Comparison of ENCODE assay signal across 23 cellular contexts in the genomic region with DNA sequence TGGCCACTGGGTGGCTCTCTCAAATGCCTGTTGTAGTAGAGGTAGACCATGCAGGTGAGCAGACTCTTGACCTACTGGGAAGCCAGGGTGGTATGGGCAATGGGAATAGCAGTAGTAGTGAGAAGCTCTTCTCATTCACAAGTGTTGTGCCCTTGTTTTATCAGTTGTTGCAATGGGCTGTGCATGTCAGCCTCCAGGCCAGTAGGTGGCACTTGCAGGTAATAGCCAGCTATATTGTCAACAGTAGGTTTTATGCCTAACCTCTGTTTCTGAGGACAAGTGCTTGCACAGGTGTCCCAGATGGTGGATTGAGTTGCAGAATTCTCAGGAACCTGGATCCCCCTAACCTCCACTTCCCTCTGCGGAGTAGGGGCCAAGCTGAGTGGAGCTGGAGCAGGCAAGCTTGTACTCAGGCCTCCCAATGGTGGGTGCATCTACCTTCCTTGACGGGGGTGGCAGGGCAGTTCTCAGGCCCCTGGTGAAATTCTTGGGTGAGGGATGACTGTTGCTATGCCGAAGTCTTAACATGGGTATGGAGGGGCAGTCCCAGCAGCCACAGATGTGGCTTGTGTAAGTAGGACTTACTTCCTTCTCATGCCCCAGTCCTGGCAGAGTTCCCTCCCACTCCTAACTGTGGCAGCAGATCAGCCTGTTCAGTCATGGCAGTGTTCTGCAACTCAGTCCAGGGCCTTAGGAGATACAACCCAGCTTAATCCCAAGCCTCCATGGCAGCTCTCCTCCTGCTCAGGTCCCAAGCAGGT.
DNase-seq lines count a peak whose midpoint lies in the region; ATAC-seq, FAIRE-seq and TF ChIP-seq lines count a peak whose summit lies in the region.
"Had no signal": no experiment of that assay in that cellular context is flagged by ENCODE, and none has a peak within 500 bp of the region (broad histone marks: within the 10 kb centered on the region; RNA-seq: fewer than 3 reads in every experiment).

No MANE protein-coding gene starts in this region.

- in situ Hi-C loops in HepG2 (cut with HindIII; ENCODE audit: extremely low pct_ligation_motif_present, low pct_unique_long_range_greater_than_20kb): no loop called here

- WGBS in HepG2 (ENCODE audit: low lambda C conversion rate): 90% methylated on average over 2 of the region's 3 CpGs
- WGBS in right lobe of liver (ENCODE audit: insufficient coverage, low coverage, low lambda C conversion rate, missing lambda C conversion rate): 67% methylated on average over 1 of the region's 3 CpGs
- WGBS in endodermal cell (ENCODE audit: insufficient coverage in 1 of 2, insufficient read length in 1 of 2), 2 experiments: 84 to 96% methylated on average over 2 to 3 of the region's 3 CpGs

- H3K36me3 ChIP-seq in HepG2 (replicated peaks in 1 of 2; ENCODE audit: control insufficient read depth in 1 of 2, insufficient read depth in 2 of 2, low read length in 2 of 2): no peaks in the 10 kb centered on the region
- H3K36me3 ChIP-seq in right lobe of liver: no peaks in the 10 kb centered on the region
- peaks cover 48% of the 10 kb centered on the region for H3K36me3 ChIP-seq in endodermal cell (ENCODE audit: control insufficient read depth, insufficient read depth, low read length)
- H3K36me3 ChIP-seq: neural progenitor cell had no signal

- TF ChIP-seq POLR2A in HepG2 (IDR thresholded peaks at IDR 0.05; ENCODE audit: insufficient read depth in 1 of 2, low read depth in 2 of 2, low read length in 2 of 2) (no peak), right lobe of liver (IDR thresholded peaks at IDR 0.05) (no peak)

- DNase-seq in HepG2 (ENCODE audit: low spot score) (no peak), right lobe of liver (no peak), NAMALWA (ENCODE audit: low spot score) (peak; percentile 3), endodermal cell (no peak), GM03348 (ENCODE audit: low spot score) (no peak)
- DNase-seq in activated CD4-positive, alpha-beta memory T cell treated with anti-CD3 and anti-CD28 coated beads, Interleukin-2, amount 10 ng/mL, durations not matched to agents 7 days and 5 days: no peak
- DNase-seq: activated CD4-positive, alpha-beta T cell treated with anti-CD3 and anti-CD28 coated beads, Interleukin-2, amount 50 U/mL, for 48 hours; activated CD4-positive, CD25-positive, alpha-beta regulatory T cell; activated CD8-positive, alpha-beta memory T cell treated with anti-CD3 and anti-CD28 coated beads, Interleukin-2, amount 50 U/mL, for 48 hours; activated naive CD8-positive, alpha-beta T cell treated with anti-CD3 and anti-CD28 coated beads, Interleukin-2, amount 10 ng/mL, durations not matched to agents 7 days and 5 days; cerebellar nuclear complex; COR-L47; KG1; kidney glomerular epithelial cell; mammary epithelial cell; NCI-H2029 treated with DMSO at 0.1 percent for 48 hours; NCI-H226 had no signal

- ATAC-seq in HepG2 (no peak), right lobe of liver (no peak), GM18909 (IDR thresholded peaks at IDR 0.05; ENCODE audit: poor library complexity, unreplicated experiment) (no peak), GM21786 (IDR thresholded peaks at IDR 0.05; ENCODE audit: unreplicated experiment) (no peak)

- no peaks in the 10 kb centered on the region for H3K4me1 Mint-ChIP-seq in endodermal cell
- H3K4me1 Mint-ChIP-seq in activated CD4-positive, alpha-beta memory T cell treated with anti-CD3 and anti-CD28 coated beads, Interleukin-2, amount 10 ng/mL, durations not matched to agents 7 days and 5 days: peaks cover 8% of the 10 kb centered on the region
- H3K4me1 Mint-ChIP-seq: activated naive CD8-positive, alpha-beta T cell treated with anti-CD3 and anti-CD28 coated beads, Interleukin-2, amount 10 ng/mL, durations not matched to agents 7 days and 5 days; neural progenitor cell had no signal

- no peak overlapping the region for H3K4me3 Mint-ChIP-seq in endodermal cell
- H3K4me3 Mint-ChIP-seq in activated CD4-positive, alpha-beta memory T cell treated with anti-CD3 and anti-CD28 coated beads, Interleukin-2, amount 10 ng/mL, durations not matched to agents 7 days and 5 days: no peak overlapping the region
- H3K4me3 Mint-ChIP-seq: activated naive CD8-positive, alpha-beta T cell treated with anti-CD3 and anti-CD28 coated beads, Interleukin-2, amount 10 ng/mL, durations not matched to agents 7 days and 5 days; neural progenitor cell; T-helper 2 cell treated with Interferon-gamma antibody and Interleukin-4, amounts not matched to agents 5 μg/mL and 100 μg/mL, for 36 hours had no signal

- TF ChIP-seq RAD21 in HepG2 (CRISPR knock-in tag; IDR thresholded peaks at IDR 0.05): no peak

- H3K9ac ChIP-seq in HepG2 (ENCODE audit: insufficient read depth, low read depth, low read length) (no peak overlapping the region), endodermal cell (ENCODE audit: extremely low read depth, low read length, poor library complexity, severe bottlenecking) (no peak overlapping the region)
- H3K9ac ChIP-seq: neural progenitor cell had no signal

- H3K27ac ChIP-seq in HepG2 (ENCODE audit: extremely low read length, insufficient read depth, low read length) (no peak overlapping the region), right lobe of liver (no peak overlapping the region), endodermal cell (ENCODE audit: low read depth, low read length) (no peak overlapping the region)
- H3K27ac ChIP-seq: neural progenitor cell, SK-N-MC had no signal

- H3K9me3 Mint-ChIP-seq in endodermal cell: peaks cover 8% of the 10 kb centered on the region
- H3K9me3 Mint-ChIP-seq in activated CD4-positive, alpha-beta memory T cell treated with anti-CD3 and anti-CD28 coated beads, Interleukin-2, amount 10 ng/mL, durations not matched to agents 7 days and 5 days: peaks cover 29% of the 10 kb centered on the region

- H3K36me3 Mint-ChIP-seq in endodermal cell (ENCODE audit: low read depth): peaks cover 45% of the 10 kb centered on the region
- peaks cover 23% of the 10 kb centered on the region for H3K36me3 Mint-ChIP-seq in activated CD4-positive, alpha-beta memory T cell treated with anti-CD3 and anti-CD28 coated beads, Interleukin-2, amount 10 ng/mL, durations not matched to agents 7 days and 5 days (ENCODE audit: low read depth)

- no peak overlapping the region for H2AFZ ChIP-seq in HepG2 (ENCODE audit: low read length)
- H2AFZ ChIP-seq: neural progenitor cell had no signal

- no peak overlapping the region for H3K4me2 ChIP-seq in HepG2 (ENCODE audit: low read depth, low read length)
- H3K4me2 ChIP-seq: neural progenitor cell had no signal

- H3K79me2 ChIP-seq in HepG2 (ENCODE audit: insufficient read depth, low read length): no peaks in the 10 kb centered on the region

- no TSS peak for BruUV-seq in HepG2 (replicated peaks; lab: Mats Ljungman, UMichigan)

- no peaks in the 10 kb centered on the region for H4K20me1 ChIP-seq in HepG2 (ENCODE audit: insufficient read depth, low read length)

- no peak for TF ChIP-seq EP300 in HepG2 (IDR thresholded peaks at IDR 0.05; ENCODE audit: low read depth in 2 of 2, low read length in 2 of 2)
- TF ChIP-seq EP300 in HepG2 (CRISPR knock-in tag; IDR thresholded peaks at IDR 0.05; ENCODE audit: borderline replicate concordance): no peak

- TF ChIP-seq CTCF in HepG2 (CRISPR knock-in tag; IDR thresholded peaks at IDR 0.05) (0 out of 2 replicates have a peak, but pooled peaks have one; percentile 7), right lobe of liver (IDR thresholded peaks at IDR 0.05) (no peak), endodermal cell (conservative IDR thresholded peaks at IDR 0.05) (peak; percentile 46)

- no peak for FAIRE-seq in HepG2 (lab: Jason Lieb, UNC)

- POLR2A ChIA-PET in HepG2 (lab: Yijun Ruan, JAX): no interaction called here
- POLR2A ChIA-PET in activated CD4-positive, alpha-beta memory T cell treated with anti-CD3 and anti-CD28 coated beads, Interleukin-2, amount 10 ng/mL, durations not matched to agents 7 days and 5 days (lab: Charles Lee): interaction anchor here (0.5 kb wide), 1 partner anchor 782 kb away, joined by 3 read pairs; no protein-coding TSS in a partner anchor

- no peaks in the 10 kb centered on the region for H3K27me3 Mint-ChIP-seq in endodermal cell (ENCODE audit: insufficient read depth)
- no peaks in the 10 kb centered on the region for H3K27me3 Mint-ChIP-seq in activated CD4-positive, alpha-beta memory T cell treated with anti-CD3 and anti-CD28 coated beads, Interleukin-2, amount 10 ng/mL, durations not matched to agents 7 days and 5 days
- H3K27me3 Mint-ChIP-seq: activated naive CD8-positive, alpha-beta T cell treated with anti-CD3 and anti-CD28 coated beads, Interleukin-2, amount 10 ng/mL, durations not matched to agents 7 days and 5 days; progenitor cell of endocrine pancreas had no signal

- H3K27ac Mint-ChIP-seq in endodermal cell: no peak overlapping the region
- H3K27ac Mint-ChIP-seq in activated CD4-positive, alpha-beta memory T cell treated with anti-CD3 and anti-CD28 coated beads, Interleukin-2, amount 10 ng/mL, durations not matched to agents 7 days and 5 days: no peak overlapping the region
- H3K27ac Mint-ChIP-seq: activated naive CD8-positive, alpha-beta T cell treated with anti-CD3 and anti-CD28 coated beads, Interleukin-2, amount 10 ng/mL, durations not matched to agents 7 days and 5 days; neural progenitor cell; T-helper 2 cell treated with Interferon-gamma antibody and Interleukin-4, amounts not matched to agents 5 μg/mL and 100 μg/mL, for 36 hours had no signal

- H3K27me3 ChIP-seq in HepG2 (ENCODE audit: control insufficient read depth in 1 of 2, insufficient read depth in 2 of 2, low read length in 2 of 2): no peaks in the 10 kb centered on the region
- H3K27me3 ChIP-seq in right lobe of liver: no peaks in the 10 kb centered on the region
- no peaks in the 10 kb centered on the region for H3K27me3 ChIP-seq in endodermal cell (ENCODE audit: control insufficient read depth, insufficient read depth, low read length, poor library complexity, severe bottlenecking)
- H3K27me3 ChIP-seq: neural progenitor cell had no signal

- H3K4me1 ChIP-seq in HepG2 (ENCODE audit: insufficient read depth, low read length) (no peaks in the 10 kb centered on the region), right lobe of liver (no peaks in the 10 kb centered on the region), endodermal cell (ENCODE audit: control insufficient read depth, insufficient read depth, low read length) (no peaks in the 10 kb centered on the region)
- H3K4me1 ChIP-seq: neural progenitor cell had no signal

- H3K9me3 ChIP-seq in HepG2 (ENCODE audit: low read length): peaks cover 22% of the 10 kb centered on the region
- H3K9me3 ChIP-seq in right lobe of liver: no peaks in the 10 kb centered on the region
- H3K9me3 ChIP-seq in endodermal cell (ENCODE audit: control insufficient read depth, low read length): peaks cover 27% of the 10 kb centered on the region

- CTCF ChIA-PET in HepG2 (lab: Yijun Ruan, JAX; ENCODE audit: low intra/inter-chr PET ratio, low total read pairs): no interaction called here
- CTCF ChIA-PET in activated CD4-positive, alpha-beta memory T cell treated with anti-CD3 and anti-CD28 coated beads, Interleukin-2, amount 10 ng/mL, durations not matched to agents 7 days and 5 days (lab: Charles Lee): interaction anchor here (1.0 kb wide), 1 partner anchor 71 kb away, joined by 3 read pairs; no protein-coding TSS in a partner anchor

- intact Hi-C loops in HepG2 (cut with micrococcal nuclease; ENCODE audit: unreplicated experiment) (no loop called here), right lobe of liver (cut with DNase I) (no loop called here)

- H3K4me3 ChIP-seq in HepG2 (replicated peaks in 1 of 3; ENCODE audit: insufficient read depth in 1 of 3, low read depth in 2 of 3, low read length in 3 of 3) (no peak overlapping the region), right lobe of liver (no peak overlapping the region), endodermal cell (ENCODE audit: low read length) (no peak overlapping the region)
- H3K4me3 ChIP-seq: neural progenitor cell, SK-N-MC had no signal

Comparison
In these comparisons a context has a peak if more than half of its experiments do, and no peak if none do; other contexts are left out.
1. CTCF ChIP-seq: peak in HepG2 (single experiment) and endodermal cell (single experiment); none in right lobe of liver (0 of 4).